Comparison of ENCODE assay signal across 28 cellular contexts in the genomic region with DNA sequence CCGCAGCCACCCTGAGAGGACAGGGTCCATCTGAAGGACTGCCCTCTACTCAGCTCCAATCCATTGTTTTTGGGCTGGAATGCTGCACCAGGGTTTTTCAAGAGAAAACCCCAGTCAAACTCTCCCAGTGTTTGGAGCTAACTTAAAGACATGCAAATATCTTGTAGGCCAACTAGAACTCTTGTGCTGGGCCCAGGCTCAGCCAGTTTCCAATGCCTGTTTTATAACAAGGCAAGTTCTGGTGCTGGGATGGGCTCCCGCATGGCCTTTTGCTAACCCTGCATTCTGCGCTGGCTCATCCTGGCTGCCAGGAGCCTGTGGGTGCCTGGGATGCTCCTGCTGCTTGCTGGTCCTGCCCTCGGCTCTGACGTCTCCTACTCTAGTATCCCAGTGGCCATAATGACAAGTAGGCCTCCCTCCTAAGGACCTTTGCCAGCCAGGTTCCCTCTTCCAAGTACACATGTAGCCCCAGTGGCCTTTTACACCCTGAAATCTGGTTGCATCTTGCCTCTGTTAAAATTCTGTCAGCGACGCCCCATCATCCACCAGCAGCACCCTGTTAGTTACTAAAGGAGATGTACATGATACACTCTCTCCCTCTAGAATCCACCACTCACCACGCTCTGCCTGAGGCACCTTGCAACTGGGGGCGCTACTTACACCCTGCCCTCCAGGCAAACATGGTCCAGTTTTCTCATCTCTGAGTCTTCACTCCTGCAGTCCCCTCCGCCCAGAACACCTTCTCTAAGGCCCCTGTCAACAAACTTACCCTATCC. TPM values are rescaled to one million over a fixed set of nuclear protein-coding genes. Genes with fewer than 3 reads are reported as not detected.
A peak's percentile ranks its signal among the peaks of the same experiment; 100 is the strongest.
DNase-seq lines count a peak whose midpoint lies in the region; ATAC-seq and TF ChIP-seq lines count a peak whose summit lies in the region.
"Had no signal": no experiment of that assay in that cellular context is flagged by ENCODE, and none has a peak within 500 bp of the region (broad histone marks: within the 10 kb centered on the region; RNA-seq: fewer than 3 reads in every experiment).

No MANE protein-coding gene starts in this region.

- H3K36me3 ChIP-seq in CD4-positive, CD25-positive, alpha-beta regulatory T cell (ENCODE audit: control insufficient read depth, insufficient read depth, low read length), result no peaks in the 10 kb centered on the region
- no peaks in the 10 kb centered on the region for H3K36me3 ChIP-seq in endodermal cell (ENCODE audit: control insufficient read depth, insufficient read depth, low read length)
- H3K36me3 ChIP-seq: BLaER1, left ventricle myocardium inferior, MG63, prostate gland, sigmoid colon, upper lobe of left lung, WERI-Rb-1 had no signal

- H3K9me3 Mint-ChIP-seq in CD4-positive, CD25-positive, alpha-beta regulatory T cell, result peaks cover 0 to 1% (median 0%) of the 10 kb centered on the region in 7 donors
- H3K9me3 Mint-ChIP-seq in endodermal cell (peaks cover 1% of the 10 kb centered on the region), nephron progenitor cell (peaks cover 4% of the 10 kb centered on the region), MCF 10A (ENCODE audit: unreplicated experiment) (no peaks in the 10 kb centered on the region)
- H3K9me3 Mint-ChIP-seq in activated naive CD4-positive, alpha-beta T cell treated with anti-CD3 and anti-CD28 coated beads, Interleukin-2, amount 50 U/mL, for 72 hours, result no peaks in the 10 kb centered on the region
- H3K9me3 Mint-ChIP-seq: activated CD4-positive, alpha-beta T cell treated with anti-CD3 and anti-CD28 coated beads, Interleukin-2, amount 10 ng/mL, durations not matched to agents 7 days and 5 days; stimulated activated effector memory CD8-positive, alpha-beta T cell treated with anti-CD3 and anti-CD28 coated beads, Interleukin-12 subunit alpha, Interleukin-12 subunit beta, amount 100 ng/mL, for 72 hours had no signal

- H3K27me3 ChIP-seq in CD4-positive, CD25-positive, alpha-beta regulatory T cell (ENCODE audit: control insufficient read depth, insufficient read depth, low read length), result peaks cover 4% of the 10 kb centered on the region
- peaks cover 16% of the 10 kb centered on the region for H3K27me3 ChIP-seq in endodermal cell (ENCODE audit: control insufficient read depth, insufficient read depth, low read length, poor library complexity, severe bottlenecking)
- H3K27me3 ChIP-seq: BLaER1, MG63, sigmoid colon, upper lobe of left lung had no signal

- no TSS peak for BruUV-seq in MCF 10A (replicated peaks; lab: Mats Ljungman, UMichigan)

- H3K4me1 ChIP-seq in CD4-positive, CD25-positive, alpha-beta regulatory T cell (ENCODE audit: control insufficient read depth, insufficient read depth, low read length, poor library complexity, severe bottlenecking), result peaks cover 15% of the 10 kb centered on the region
- no peaks in the 10 kb centered on the region for H3K4me1 ChIP-seq in endodermal cell (ENCODE audit: control insufficient read depth, insufficient read depth, low read length)

- no peak for DNase-seq in CD4-positive, CD25-positive, alpha-beta regulatory T cell
- DNase-seq in GM10248 (ENCODE audit: extremely low spot score) (peak; percentile 8), endodermal cell (peak; percentile 43), nephron progenitor cell (no peak), ACHN (no peak), MCF 10A (ENCODE audit: unreplicated experiment) (no peak), erythroblast (lab: John Stamatoyannopoulos, UW) (no peak)
- DNase-seq in activated naive CD4-positive, alpha-beta T cell treated with anti-CD3 and anti-CD28 coated beads, Interleukin-2, amount 50 U/mL, for 72 hours (ENCODE audit: low spot score in 2 of 2), result no peak
- DNase-seq: activated CD4-positive, alpha-beta T cell treated with anti-CD3 and anti-CD28 coated beads, Interleukin-2, amount 10 ng/mL, durations not matched to agents 7 days and 5 days; activated CD8-positive, alpha-beta memory T cell treated with anti-CD3 and anti-CD28 coated beads, Interleukin-2, amount 50 U/mL, for 4 hours; central memory CD4-positive, alpha-beta T cell; DND-41; hypothalamus; KBM-7; left ventricle myocardium inferior; MG63; NCI-H2081; NCI-H226; SHP77; sigmoid colon; stimulated activated CD4-positive, alpha-beta T cell treated with anti-CD3 and anti-CD28 coated beads, Interleukin-4, amount 100 ng/mL, for 24 hours; substantia nigra; T1000; upper lobe of left lung; WERI-Rb-1 had no signal

- no peak overlapping the region for H3K4me3 ChIP-seq in CD4-positive, CD25-positive, alpha-beta regulatory T cell (ENCODE audit: low read depth, low read length)
- no peak overlapping the region for H3K4me3 ChIP-seq in endodermal cell (ENCODE audit: low read length)
- H3K4me3 ChIP-seq: MG63 had no signal

- POLR2A ChIA-PET in GM10248 (lab: Yijun Ruan, JAX) (no interaction called here), MCF 10A (lab: Yijun Ruan, JAX) (interaction anchor here (1.4 kb wide), 1 partner anchor 10 kb away, joined by 5 read pairs; no protein-coding TSS in a partner anchor)

- TF ChIP-seq CTCF in GM10248 (IDR thresholded peaks at IDR 0.05; ENCODE audit: control extremely low read depth, extremely low read depth, low read depth, missing control alignments) (no peak), endodermal cell (conservative IDR thresholded peaks at IDR 0.05) (no peak), nephron progenitor cell (IDR thresholded peaks at IDR 0.05) (no peak), MCF 10A (IDR thresholded peaks at IDR 0.05; ENCODE audit: unreplicated experiment) (no peak)

- H3K27ac ChIP-seq in CD4-positive, CD25-positive, alpha-beta regulatory T cell (ENCODE audit: insufficient read depth, low read length, poor library complexity, severe bottlenecking), result no peak overlapping the region
- H3K27ac ChIP-seq in endodermal cell (ENCODE audit: low read depth, low read length), result no peak overlapping the region
- H3K27ac ChIP-seq: left ventricle myocardium inferior, prostate gland, WERI-Rb-1 had no signal

- H3K27ac Mint-ChIP-seq in CD4-positive, CD25-positive, alpha-beta regulatory T cell, result peak overlapping the region in 2 of 3 donors; percentile 1 to 5
- no peak overlapping the region for H3K27ac Mint-ChIP-seq in endodermal cell
- no peak overlapping the region for H3K27ac Mint-ChIP-seq in nephron progenitor cell
- no peak overlapping the region for H3K27ac Mint-ChIP-seq in activated naive CD4-positive, alpha-beta T cell treated with anti-CD3 and anti-CD28 coated beads, Interleukin-2, amount 50 U/mL, for 72 hours
- H3K27ac Mint-ChIP-seq in MCF 10A (ENCODE audit: low read depth, unreplicated experiment), result no peak overlapping the region
- H3K27ac Mint-ChIP-seq: activated CD4-positive, alpha-beta T cell treated with anti-CD3 and anti-CD28 coated beads, Interleukin-2, amount 10 ng/mL, durations not matched to agents 7 days and 5 days; stimulated activated effector memory CD8-positive, alpha-beta T cell treated with anti-CD3 and anti-CD28 coated beads, Interleukin-12 subunit alpha, Interleukin-12 subunit beta, amount 100 ng/mL, for 72 hours had no signal

- ATAC-seq in CD4-positive, CD25-positive, alpha-beta regulatory T cell (ENCODE audit: low read depth in 2 of 2), result no peak
- ATAC-seq in activated naive CD4-positive, alpha-beta T cell treated with anti-CD3 and anti-CD28 coated beads, Interleukin-2, amount 50 U/mL, for 72 hours, result no peak

- WGBS in endodermal cell (ENCODE audit: insufficient coverage in 1 of 2, insufficient read length in 1 of 2), 2 experiments, result 94 to 95% methylated on average over 6 to 10 of the region's 10 CpGs

- no peaks in the 10 kb centered on the region for H3K9me3 ChIP-seq in CD4-positive, CD25-positive, alpha-beta regulatory T cell (ENCODE audit: control insufficient read depth in 2 of 2, low read length in 2 of 2)
- H3K9me3 ChIP-seq in endodermal cell (ENCODE audit: control insufficient read depth, low read length), result no peaks in the 10 kb centered on the region
- H3K9me3 ChIP-seq: BLaER1, left ventricle myocardium inferior, MG63, prostate gland, sigmoid colon, upper lobe of left lung had no signal

- CTCF ChIA-PET in GM10248 (lab: Yijun Ruan, JAX), result interaction anchor here (1.1 to 1.7 kb wide), 2 partner anchors 106 to 108 kb away, joined by 3 to 4 read pairs; no protein-coding TSS in a partner anchor
- CTCF ChIA-PET in MCF 10A (lab: Yijun Ruan, JAX), result interaction anchor here (0.5 to 1.4 kb wide), 7 partner anchors 13 to 1195 kb away, joined by 3 to 5 read pairs (median 3); no protein-coding TSS in a partner anchor

- peaks cover 45% of the 10 kb centered on the region for H3K27me3 Mint-ChIP-seq in CD4-positive, CD25-positive, alpha-beta regulatory T cell
- H3K27me3 Mint-ChIP-seq in endodermal cell (ENCODE audit: insufficient read depth), result peaks cover 34% of the 10 kb centered on the region
- peaks cover 25% of the 10 kb centered on the region for H3K27me3 Mint-ChIP-seq in nephron progenitor cell (ENCODE audit: low read depth, poor library complexity)
- peaks cover 21% of the 10 kb centered on the region for H3K27me3 Mint-ChIP-seq in MCF 10A (ENCODE audit: insufficient read depth, unreplicated experiment)

- peaks cover 0 to 18% (median 7%) of the 10 kb centered on the region in 4 donors for H3K4me1 Mint-ChIP-seq in CD4-positive, CD25-positive, alpha-beta regulatory T cell
- peaks cover 12% of the 10 kb centered on the region for H3K4me1 Mint-ChIP-seq in endodermal cell
- peaks cover 17% of the 10 kb centered on the region for H3K4me1 Mint-ChIP-seq in nephron progenitor cell
- peaks cover 13% of the 10 kb centered on the region for H3K4me1 Mint-ChIP-seq in MCF 10A (ENCODE audit: insufficient read depth, unreplicated experiment)

- intact Hi-C loops in MCF 10A (cut with micrococcal nuclease), result loop anchor here (2.0 to 5.0 kb wide), 2 partner anchors 107 to 264 kb away; a partner anchor contains a TSS

- H3K36me3 Mint-ChIP-seq in CD4-positive, CD25-positive, alpha-beta regulatory T cell, result no peaks in the 10 kb centered on the region
- no peaks in the 10 kb centered on the region for H3K36me3 Mint-ChIP-seq in endodermal cell (ENCODE audit: low read depth)
- no peaks in the 10 kb centered on the region for H3K36me3 Mint-ChIP-seq in nephron progenitor cell (ENCODE audit: low read depth)
- H3K36me3 Mint-ChIP-seq in activated naive CD4-positive, alpha-beta T cell treated with anti-CD3 and anti-CD28 coated beads, Interleukin-2, amount 50 U/mL, for 72 hours, result no peaks in the 10 kb centered on the region
- H3K36me3 Mint-ChIP-seq in MCF 10A (ENCODE audit: insufficient read depth, unreplicated experiment), result no peaks in the 10 kb centered on the region
- H3K36me3 Mint-ChIP-seq: stimulated activated effector memory CD8-positive, alpha-beta T cell treated with anti-CD3 and anti-CD28 coated beads, Interleukin-12 subunit alpha, Interleukin-12 subunit beta, amount 100 ng/mL, for 72 hours had no signal

- H3K4me3 Mint-ChIP-seq in CD4-positive, CD25-positive, alpha-beta regulatory T cell, result peak overlapping the region in 3 of 4 donors; percentile 3 to 69 (median 38)
- H3K4me3 Mint-ChIP-seq in endodermal cell (no peak overlapping the region), nephron progenitor cell (peak overlapping the region; percentile 52), MCF 10A (ENCODE audit: unreplicated experiment) (no peak overlapping the region)

- in situ Hi-C loops in ACHN (cut with HindIII; ENCODE audit: low pct_ligation_motif_present, low pct_unique_long_range_greater_than_20kb, low sequenced_read_pairs), result no loop called here

- H3K9ac ChIP-seq in endodermal cell (ENCODE audit: extremely low read depth, low read length, poor library complexity, severe bottlenecking), result no peak overlapping the region

- no peak for TF ChIP-seq POLR2A in erythroblast (IDR thresholded peaks at IDR 0.05; ENCODE audit: low read length)

RNA-seq across cellular contexts. Expression of a gene that starts 30.5 kb away (rescaled TPM):
- total RNA-seq in CD4-positive, CD25-positive, alpha-beta regulatory T cell, result 0.94 TPM
- polyA plus RNA-seq in CD4-positive, CD25-positive, alpha-beta regulatory T cell, result under 1 TPM; 0.16 to 0.41 (median 0.25) TPM
- 1 to 10 TPM; 2.2 to 3.0 TPM for total RNA-seq in endodermal cell
- polyA plus RNA-seq in endodermal cell (2013, experiment 1 of 2), result 20.7 TPM
- polyA plus RNA-seq in endodermal cell (2013, experiment 2 of 2), result 16.9 TPM
- 1 to 10 TPM in 1 of 2 donors, under 1 TPM in 1; 0.16 to 2.2 TPM for total RNA-seq in activated naive CD4-positive, alpha-beta T cell treated with anti-CD3 and anti-CD28 coated beads, Interleukin-2, amount 50 U/mL, for 72 hours
- 0.96 and 1.1 TPM in 2 replicates for total RNA-seq in MCF 10A (2022)
- total RNA-seq: activated CD4-positive, alpha-beta T cell treated with anti-CD3 and anti-CD28 coated beads, Interleukin-2, amount 10 ng/mL, durations not matched to agents 7 days and 5 days had no signal

Comparison
In these comparisons a context has a peak if more than half of its experiments do, and no peak if none do; other contexts are left out.
1. DNase-seq: peak in GM10248 (single experiment) and endodermal cell (single experiment); none in CD4-positive, CD25-positive, alpha-beta regulatory T cell (0 of 3), nephron progenitor cell (single experiment), ACHN (single experiment), activated naive CD4-positive, alpha-beta T cell treated with anti-CD3 and anti-CD28 coated beads, Interleukin-2, amount 50 U/mL, for 72 hours (0 of 2), MCF 10A (single experiment) and erythroblast (0 of 2).
2. H3K27ac Mint-ChIP-seq: peak in CD4-positive, CD25-positive, alpha-beta regulatory T cell (2 of 3); none in endodermal cell (single experiment), nephron progenitor cell (single experiment), activated naive CD4-positive, alpha-beta T cell treated with anti-CD3 and anti-CD28 coated beads, Interleukin-2, amount 50 U/mL, for 72 hours (0 of 2) and MCF 10A (single experiment).
3. H3K4me3 Mint-ChIP-seq: peak in CD4-positive, CD25-positive, alpha-beta regulatory T cell (3 of 4) and nephron progenitor cell (single experiment); none in endodermal cell (single experiment) and MCF 10A (single experiment).